Comparison of ENCODE assay signal across 1 cellular context in genomic region chr3:136023264-136023978, GRCh38.
TF ChIP-seq lines count a peak whose summit lies in the region.

No MANE protein-coding gene starts in this region.

TF ChIP-seq in IMR-90, 13 proteins besides CTCF, POLR2A, EP300 and RAD21:
- no peak for TF ChIP-seq USF2 (IDR thresholded peaks at IDR 0.05; ENCODE audit: low read depth, low read length)
- no peak for TF ChIP-seq RFX5 (IDR thresholded peaks at IDR 0.05; ENCODE audit: low read depth, low read length)
- TF ChIP-seq CHD1 (IDR thresholded peaks at IDR 0.05; ENCODE audit: low read depth, low read length): no peak
